In genomic region chr12:43762596-43762995, GRCh38 we compare ENCODE assay signal across 16 cellular contexts.
A peak's percentile ranks its signal among the peaks of the same experiment; 100 is the strongest.
DNase-seq lines count a peak whose midpoint lies in the region; ATAC-seq, FAIRE-seq and TF ChIP-seq lines count a peak whose summit lies in the region.
"Had no signal": no experiment of that assay in that cellular context is flagged by ENCODE, and none has a peak within 500 bp of the region (broad histone marks: within the 10 kb centered on the region; RNA-seq: fewer than 3 reads in every experiment).

No MANE protein-coding gene starts in this region.

- peak overlapping the region; percentile 12 for H3K27ac ChIP-seq in RWPE2 (ENCODE audit: poor library complexity, severe bottlenecking)
- H3K27ac ChIP-seq: cardiac muscle cell, right atrium auricular region, SJSA1 had no signal

- ATAC-seq in RWPE2 (ENCODE audit: low read depth) (no peak), GM18861 (IDR thresholded peaks at IDR 0.05; ENCODE audit: unreplicated experiment) (no peak)
- ATAC-seq: stimulated activated naive CD8-positive, alpha-beta T cell treated with anti-CD3 and anti-CD28 coated beads, Interleukin-15, Interleukin-2, amounts not matched to agents 100 U/mL and 50 U/mL, for 24 hours had no signal

- no peaks in the 10 kb centered on the region for H3K27me3 ChIP-seq in RWPE2 (ENCODE audit: insufficient read depth, poor library complexity, severe bottlenecking)
- H3K27me3 ChIP-seq: cardiac muscle cell, esophagus squamous epithelium, right atrium auricular region, SJSA1 had no signal

- no peaks in the 10 kb centered on the region for H3K9me3 ChIP-seq in RWPE2 (ENCODE audit: severe bottlenecking)
- H3K9me3 ChIP-seq: esophagus squamous epithelium, right atrium auricular region, SJSA1 had no signal

- FAIRE-seq in GM19239 (lab: Jason Lieb, UNC) = peak; percentile 35
- FAIRE-seq: kidney had no signal

- DNase-seq in NCI-H82 (lab: John Stamatoyannopoulos, UW) = peak; percentile 53
- no peak for DNase-seq in NCI-H82 treated with DMSO at 0.1 percent for 48 hours (lab: John Stamatoyannopoulos, UW; ENCODE audit: unreplicated experiment)
- no peak for DNase-seq in GM19239 (ENCODE audit: insufficient read length, low spot score)
- DNase-seq in RWPE2 (ENCODE audit: low spot score) = no peak
- DNase-seq in kidney tubule cell (ENCODE audit: low spot score) = peak; percentile 32
- DNase-seq in NCI-H2227 treated with DMSO at 0.1 percent for 48 hours (lab: John Stamatoyannopoulos, UW) = no peak
- DNase-seq in activated CD4-positive, alpha-beta T cell treated with anti-CD3 and anti-CD28 coated beads, Interleukin-2, amount 50 U/mL, for 4 hours = no peak
- DNase-seq: esophagus squamous epithelium; kidney; stimulated activated CD4-positive, alpha-beta T cell treated with anti-CD3 and anti-CD28 coated beads, Interleukin-15, amount 100 ng/mL, for 24 hours; stimulated activated naive CD8-positive, alpha-beta T cell treated with anti-CD3 and anti-CD28 coated beads, Interleukin-15, Interleukin-2, amounts not matched to agents 100 U/mL and 50 U/mL, for 24 hours; T1000 had no signal

- no peaks in the 10 kb centered on the region for H3K36me3 ChIP-seq in RWPE2 (ENCODE audit: low read depth)
- H3K36me3 ChIP-seq: cardiac muscle cell, right atrium auricular region, SJSA1 had no signal

- TF ChIP-seq CTCF in RWPE2 (IDR thresholded peaks at IDR 0.05; ENCODE audit: poor library complexity, severe bottlenecking) = no peak

- peaks cover 20% of the 10 kb centered on the region for H3K4me1 ChIP-seq in RWPE2 (ENCODE audit: insufficient read depth, poor library complexity, severe bottlenecking)

- no peak overlapping the region for H3K4me3 ChIP-seq in RWPE2 (ENCODE audit: severe bottlenecking)
- H3K4me3 ChIP-seq: cardiac muscle cell, right atrium auricular region, SJSA1 had no signal

Comparison
In these comparisons a context has a peak if more than half of its experiments do, and no peak if none do; other contexts are left out.
1. DNase-seq: peak in NCI-H82 (single experiment) and kidney tubule cell (single experiment); none in NCI-H82 treated with DMSO at 0.1 percent for 48 hours (single experiment), GM19239 (single experiment), RWPE2 (single experiment), NCI-H2227 treated with DMSO at 0.1 percent for 48 hours (single experiment) and activated CD4-positive, alpha-beta T cell treated with anti-CD3 and anti-CD28 coated beads, Interleukin-2, amount 50 U/mL, for 4 hours (0 of 2).